In genomic region chr20:57595041-57596030, GRCh38 we compare ENCODE assay signal across 2 cellular contexts.
TF ChIP-seq lines count a peak whose summit lies in the region.

No MANE protein-coding gene starts in this region.

TF ChIP-seq in HEK293, 187 proteins besides CTCF, POLR2A, EP300 and RAD21 (continues in another document):
- TF ChIP-seq SCRT1 (tag by site-specific recombination; IDR thresholded peaks at IDR 0.05; ENCODE audit: borderline replicate concordance) (peak; percentile 88), FEZF1 (tag by site-specific recombination; IDR thresholded peaks at IDR 0.05) (no peak), ZNF280D (tag by site-specific recombination; IDR thresholded peaks at IDR 0.05) (no peak), ZNF549 (tag by site-specific recombination; IDR thresholded peaks at IDR 0.05) (no peak), ZNF10 (tag by site-specific recombination; IDR thresholded peaks at IDR 0.05) (peak; percentile 69; the same call in 1 of the 2 replicates), SCRT2 (tag by site-specific recombination; IDR thresholded peaks at IDR 0.05) (peak; percentile 95), KLF10 (tag by site-specific recombination; IDR thresholded peaks at IDR 0.05) (no peak), PRDM2 (tag by site-specific recombination; IDR thresholded peaks at IDR 0.05; ENCODE audit: borderline replicate concordance) (no peak), RBAK (tag by site-specific recombination; IDR thresholded peaks at IDR 0.05) (no peak), ZNF341 (tag by site-specific recombination; IDR thresholded peaks at IDR 0.05; ENCODE audit: low read depth) (no peak), PRDM10 (tag by site-specific recombination; IDR thresholded peaks at IDR 0.05) (no peak), ZNF121 (tag by site-specific recombination; IDR thresholded peaks at IDR 0.05) (no peak)

TF ChIP-seq in H1, 55 proteins besides CTCF, POLR2A, EP300 and RAD21:
- TF ChIP-seq CHD2 (IDR thresholded peaks at IDR 0.05; ENCODE audit: low read length) (no peak), RBBP5 (IDR thresholded peaks at IDR 0.05; ENCODE audit: borderline replicate concordance, low read depth, low read length) (no peak)
